14 cellular contexts compared by ENCODE assay signal in the genomic region with DNA sequence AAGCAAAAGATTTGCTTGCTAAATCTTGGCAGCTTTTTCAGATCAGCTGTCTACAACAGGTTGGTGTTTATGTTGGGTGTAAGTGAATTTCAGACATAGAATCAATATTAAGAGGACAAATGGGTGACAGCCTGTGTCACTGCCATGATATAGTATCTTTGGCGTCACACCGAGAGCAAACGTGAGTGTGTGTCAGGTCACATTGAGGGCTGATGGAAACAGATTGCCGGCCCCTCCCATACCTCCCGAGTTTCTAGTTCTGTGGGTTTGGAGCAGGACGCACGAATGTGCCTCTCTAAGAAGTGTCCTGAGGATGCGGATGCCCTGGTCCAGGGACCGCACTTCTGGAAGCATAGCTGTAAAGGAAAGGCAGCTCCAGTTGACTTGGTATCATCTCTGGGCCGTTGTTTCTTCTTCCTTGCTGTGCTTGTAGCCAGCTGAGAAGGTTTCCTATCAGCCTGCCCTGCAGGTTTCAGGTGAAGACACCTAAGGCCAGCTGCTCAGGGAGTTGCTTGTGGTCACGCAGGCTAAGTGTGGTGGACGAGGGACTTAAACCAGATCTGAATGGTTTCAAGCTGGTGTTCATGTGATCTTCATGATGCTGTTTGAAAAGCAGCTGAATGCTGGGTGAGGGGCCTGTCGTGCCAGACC.
"Had no signal": no experiment of that assay in that cellular context is flagged by ENCODE, and none has a peak within 500 bp of the region (broad histone marks: within the 10 kb centered on the region; RNA-seq: fewer than 3 reads in every experiment).

No MANE protein-coding gene starts in this region.

- H3K27ac Mint-ChIP-seq: activated CD4-positive, alpha-beta T cell treated with anti-CD3 and anti-CD28 coated beads for 36 hours; activated CD8-positive, alpha-beta T cell treated with anti-CD3 and anti-CD28 coated beads for 36 hours; activated T-cell treated with anti-CD3 and anti-CD28 coated beads, Interleukin-2, amount 50 U/mL, for 72 hours; stimulated activated effector memory CD8-positive, alpha-beta T cell treated with anti-CD3 and anti-CD28 coated beads, Interleukin-12 subunit alpha, Interleukin-12 subunit beta, amount 100 ng/mL, for 72 hours had no signal

- H3K27me3 ChIP-seq: thyroid gland, vagina had no signal

- H3K9me3 Mint-ChIP-seq: activated CD8-positive, alpha-beta T cell treated with anti-CD3 and anti-CD28 coated beads for 36 hours; activated T-cell treated with anti-CD3 and anti-CD28 coated beads, Interleukin-2, amount 50 U/mL, for 72 hours; neural crest cell; stimulated activated effector memory CD8-positive, alpha-beta T cell treated with anti-CD3 and anti-CD28 coated beads, Interleukin-12 subunit alpha, Interleukin-12 subunit beta, amount 100 ng/mL, for 72 hours had no signal

- ATAC-seq: activated CD8-positive, alpha-beta T cell treated with anti-CD3 and anti-CD28 coated beads for 36 hours; heart right ventricle; left lung; stimulated activated effector memory CD8-positive, alpha-beta T cell treated with anti-CD3 and anti-CD28 coated beads, Interleukin-12 subunit alpha, Interleukin-12 subunit beta, amount 100 ng/mL, for 72 hours had no signal

- H3K9me3 ChIP-seq: heart right ventricle, left lung, thyroid gland, vagina had no signal

- H3K4me3 ChIP-seq: left lung, smooth muscle cell, thyroid gland, vagina had no signal

- H3K27ac ChIP-seq: thyroid gland, vagina had no signal

- DNase-seq: activated CD4-positive, alpha-beta T cell treated with anti-CD3 and anti-CD28 coated beads for 36 hours; activated CD8-positive, alpha-beta memory T cell treated with anti-CD3 and anti-CD28 coated beads, Interleukin-2, amount 50 U/mL, for 4 hours; activated CD8-positive, alpha-beta T cell treated with anti-CD3 and anti-CD28 coated beads for 36 hours; activated gamma-delta T cell treated with Interleukin-2 at 50 U/mL for 16 hours; activated T-cell treated with anti-CD3 and anti-CD28 coated beads, Interleukin-2, amount 50 U/mL, for 72 hours; foreskin melanocyte; heart right ventricle; islet precursor cell; left lung; thyroid gland had no signal

- H3K4me3 Mint-ChIP-seq: activated CD4-positive, alpha-beta T cell treated with anti-CD3 and anti-CD28 coated beads for 36 hours; activated CD8-positive, alpha-beta T cell treated with anti-CD3 and anti-CD28 coated beads for 36 hours had no signal

- H3K36me3 ChIP-seq: heart right ventricle, left lung, thyroid gland, vagina had no signal

- H3K36me3 Mint-ChIP-seq: stimulated activated effector memory CD8-positive, alpha-beta T cell treated with anti-CD3 and anti-CD28 coated beads, Interleukin-12 subunit alpha, Interleukin-12 subunit beta, amount 100 ng/mL, for 72 hours had no signal
